12 cellular contexts compared by ENCODE assay signal in the genomic region with DNA sequence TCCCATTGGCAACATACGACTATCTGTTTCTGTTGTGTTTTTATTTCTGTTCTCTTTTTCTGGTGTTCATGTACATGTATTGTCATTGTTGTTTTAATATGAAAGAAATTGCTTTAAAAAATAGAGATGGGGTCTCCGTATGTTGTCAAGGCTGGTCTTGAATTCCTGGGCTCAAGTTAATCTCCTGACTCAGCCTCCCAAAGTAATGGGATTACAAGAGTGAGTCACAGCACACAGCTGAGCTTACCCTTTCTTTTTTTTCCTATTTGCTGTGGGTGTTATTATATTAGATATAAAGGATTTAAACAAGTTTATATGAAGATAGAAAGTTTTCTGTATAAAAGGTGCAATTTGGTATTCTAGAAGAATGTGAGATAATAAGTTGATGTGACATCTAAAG.
"Had no signal": no experiment of that assay in that cellular context is flagged by ENCODE, and none has a peak within 500 bp of the region (broad histone marks: within the 10 kb centered on the region; RNA-seq: fewer than 3 reads in every experiment).

No MANE protein-coding gene starts in this region.

- H3K4me3 ChIP-seq: gastroesophageal sphincter, ovary, skin epidermis, transverse colon had no signal

- H3K9me3 ChIP-seq: gastroesophageal sphincter, ovary, transverse colon had no signal

- ATAC-seq: activated CD4-positive, CD25-positive, alpha-beta regulatory T cell treated with anti-CD3 and anti-CD28 coated beads, Interleukin-2, amount 50 U/mL, for 24 hours; gastroesophageal sphincter; left ventricle myocardium superior; stimulated activated effector memory CD8-positive, alpha-beta T cell treated with anti-CD3 and anti-CD28 coated beads, Interleukin-12 subunit alpha, Interleukin-12 subunit beta, amount 100 ng/mL, for 72 hours had no signal

- H3K27me3 ChIP-seq: gastroesophageal sphincter, ovary, transverse colon had no signal

- H3K36me3 ChIP-seq: gastroesophageal sphincter, ovary, transverse colon had no signal

- DNase-seq: activated effector memory CD4-positive, alpha-beta T cell treated with Interleukin-2 at 50 U/mL for 16 hours; activated T-cell treated with anti-CD3 and anti-CD28 coated beads, Interleukin-2, amount 50 U/mL, for 1 hour; amniotic stem cell; left ventricle myocardium superior; ovary; substantia nigra; T-helper 2 cell; transverse colon had no signal

- H3K27ac ChIP-seq: gastroesophageal sphincter, ovary, skin epidermis, transverse colon had no signal

- H3K4me1 ChIP-seq: gastroesophageal sphincter, transverse colon had no signal
